8 cellular contexts compared by ENCODE assay signal in the genomic region with DNA sequence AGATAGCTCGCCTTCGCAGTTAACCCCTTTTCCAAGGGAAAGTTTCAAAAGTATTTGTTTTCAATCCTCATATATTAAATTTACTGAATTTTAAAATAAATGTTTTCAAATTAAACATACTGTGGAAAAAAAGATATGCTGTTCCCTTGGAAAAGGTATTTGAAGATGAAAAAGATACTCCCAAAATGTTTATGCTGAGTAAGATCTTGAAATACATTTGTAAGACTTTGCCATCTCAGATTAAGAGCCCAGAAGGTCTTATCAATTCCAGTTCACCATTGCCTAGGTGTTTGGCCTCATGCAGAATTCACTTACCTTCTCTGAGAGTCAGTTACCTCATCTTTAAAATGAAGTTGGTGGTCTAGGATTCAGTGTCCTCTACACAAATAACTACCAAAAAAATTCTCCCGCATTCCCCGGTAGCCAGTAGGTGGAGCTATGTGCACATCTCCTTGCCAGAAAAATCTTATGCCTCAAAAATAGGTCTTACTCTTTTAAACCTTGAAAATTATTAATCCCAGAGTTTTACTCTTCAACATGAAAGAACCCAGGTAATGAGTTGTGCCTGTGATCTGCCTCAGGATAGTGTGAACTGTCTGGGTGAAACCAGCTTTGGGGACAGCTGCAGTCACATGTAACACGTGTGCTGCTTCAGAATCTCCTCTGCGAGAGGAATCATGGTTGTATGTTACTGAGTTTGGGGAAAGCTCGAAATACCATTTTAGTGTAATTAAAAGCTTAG.
DNase-seq lines count a peak whose midpoint lies in the region; ATAC-seq and TF ChIP-seq lines count a peak whose summit lies in the region.

No MANE protein-coding gene starts in this region.

- CTCF ChIA-PET in activated CD4-positive, alpha-beta T cell treated with anti-CD3 and anti-CD28 coated beads for 36 hours (lab: Charles Lee) = interaction anchor here (0.6 to 2.6 kb wide), 24 partner anchors 8 to 350 kb away, joined by 3 to 16 read pairs (median 3); no protein-coding TSS in a partner anchor

- no peaks in the 10 kb centered on the region for H3K27me3 ChIP-seq in dorsolateral prefrontal cortex

- H3K27ac Mint-ChIP-seq in activated CD4-positive, alpha-beta T cell treated with anti-CD3 and anti-CD28 coated beads for 36 hours = peak overlapping the region; percentile 26
- H3K27ac Mint-ChIP-seq in mesothelial cell of epicardium = no peak overlapping the region
- H3K27ac Mint-ChIP-seq in stimulated activated naive CD8-positive, alpha-beta T cell treated with anti-CD3 and anti-CD28 coated beads, Interleukin-15, amount 100 ng/mL, for 72 hours = peak overlapping the region in 1 of 2 donors; percentile 40

- no peaks in the 10 kb centered on the region for H3K27me3 Mint-ChIP-seq in activated CD4-positive, alpha-beta T cell treated with anti-CD3 and anti-CD28 coated beads for 36 hours
- H3K27me3 Mint-ChIP-seq in mesothelial cell of epicardium (ENCODE audit: low read depth) = no peaks in the 10 kb centered on the region
- H3K27me3 Mint-ChIP-seq in stimulated activated naive CD8-positive, alpha-beta T cell treated with anti-CD3 and anti-CD28 coated beads, Interleukin-15, amount 100 ng/mL, for 72 hours = no peaks in the 10 kb centered on the region

- no peak overlapping the region for H3K4me3 Mint-ChIP-seq in activated CD4-positive, alpha-beta T cell treated with anti-CD3 and anti-CD28 coated beads for 36 hours
- H3K4me3 Mint-ChIP-seq in mesothelial cell of epicardium = no peak overlapping the region
- H3K4me3 Mint-ChIP-seq in stimulated activated naive CD8-positive, alpha-beta T cell treated with anti-CD3 and anti-CD28 coated beads, Interleukin-15, amount 100 ng/mL, for 72 hours = no peak overlapping the region

- H3K4me3 ChIP-seq in dorsolateral prefrontal cortex = no peak overlapping the region

- no peaks in the 10 kb centered on the region for H3K9me3 Mint-ChIP-seq in activated CD4-positive, alpha-beta T cell treated with anti-CD3 and anti-CD28 coated beads for 36 hours (ENCODE audit: low read depth)
- H3K9me3 Mint-ChIP-seq in mesothelial cell of epicardium = no peaks in the 10 kb centered on the region
- no peaks in the 10 kb centered on the region for H3K9me3 Mint-ChIP-seq in stimulated activated naive CD8-positive, alpha-beta T cell treated with anti-CD3 and anti-CD28 coated beads, Interleukin-15, amount 100 ng/mL, for 72 hours

- H3K4me1 Mint-ChIP-seq in activated CD4-positive, alpha-beta T cell treated with anti-CD3 and anti-CD28 coated beads for 36 hours = peaks cover 4% of the 10 kb centered on the region
- peaks cover 4% of the 10 kb centered on the region for H3K4me1 Mint-ChIP-seq in mesothelial cell of epicardium
- H3K4me1 Mint-ChIP-seq in stimulated activated naive CD8-positive, alpha-beta T cell treated with anti-CD3 and anti-CD28 coated beads, Interleukin-15, amount 100 ng/mL, for 72 hours = peaks cover 1% of the 10 kb centered on the region

- peak overlapping the region in 2 of 59 donors; percentile 22 to 34 for H3K27ac ChIP-seq in dorsolateral prefrontal cortex

- TF ChIP-seq CTCF in dorsolateral prefrontal cortex (IDR thresholded peaks at IDR 0.05 in 54 of 56, conservative IDR thresholded peaks at IDR 0.05 in 2 of 56; ENCODE audit: low read depth in 1 of 56, partially characterized antibody in 56 of 56) (peak; percentile 65 to 93 (median 84)), mesothelial cell of epicardium (IDR thresholded peaks at IDR 0.05; ENCODE audit: unreplicated experiment) (peak; percentile 68)

- ATAC-seq in activated CD4-positive, alpha-beta T cell treated with anti-CD3 and anti-CD28 coated beads for 36 hours = no peak
- no peak for ATAC-seq in stimulated activated naive CD8-positive, alpha-beta T cell treated with anti-CD3 and anti-CD28 coated beads, Interleukin-15, amount 100 ng/mL, for 72 hours

- intact Hi-C loops in activated CD4-positive, alpha-beta T cell treated with anti-CD3 and anti-CD28 coated beads for 36 hours (cut with DNase I, micrococcal nuclease) = loop anchor here (1.0 to 10.0 kb wide), 7 partner anchors 21 to 353 kb away; a partner anchor contains a TSS
- intact Hi-C loops in dorsolateral prefrontal cortex (cut with DNase I) = loop anchor here (1.0 to 10.0 kb wide), 5 partner anchors 38 to 327 kb away; a partner anchor contains a TSS

- DNase-seq in activated CD8-positive, alpha-beta memory T cell treated with anti-CD3 and anti-CD28 coated beads for 1 hour (ENCODE audit: extremely low read depth in 1 of 2, low read depth in 1 of 2) = peak; percentile 12 to 22
- DNase-seq in activated CD8-positive, alpha-beta memory T cell treated with anti-CD3 and anti-CD28 coated beads, Interleukin-2, amount 50 U/mL, for 48 hours = no peak
- DNase-seq in NCI-H1417 (lab: John Stamatoyannopoulos, UW) (peak; percentile 9 to 62 (median 23)), dorsolateral prefrontal cortex (peak in 3 of 10 donors; percentile 17 to 61 (median 59)), mesothelial cell of epicardium (ENCODE audit: low spot score in 2 of 2, unreplicated experiment in 2 of 2) (peak in 1 of 2 experiments; percentile 55), mesenteric fat pad (ENCODE audit: low spot score) (no peak)
- peak; percentile 65 for DNase-seq in activated CD4-positive, alpha-beta T cell treated with anti-CD3 and anti-CD28 coated beads for 36 hours
- peak; percentile 36 to 41 for DNase-seq in stimulated activated naive CD8-positive, alpha-beta T cell treated with anti-CD3 and anti-CD28 coated beads, Interleukin-15, amount 100 ng/mL, for 72 hours

- H3K36me3 Mint-ChIP-seq in activated CD4-positive, alpha-beta T cell treated with anti-CD3 and anti-CD28 coated beads for 36 hours (ENCODE audit: low read depth) = peaks cover 27% of the 10 kb centered on the region
- peaks cover 63% of the 10 kb centered on the region for H3K36me3 Mint-ChIP-seq in mesothelial cell of epicardium

- POLR2A ChIA-PET in activated CD4-positive, alpha-beta T cell treated with anti-CD3 and anti-CD28 coated beads for 36 hours (lab: Charles Lee) = no interaction called here

Comparison
In these comparisons a context has a peak if more than half of its experiments do, and no peak if none do; other contexts are left out.
1. DNase-seq: peak in activated CD8-positive, alpha-beta memory T cell treated with anti-CD3 and anti-CD28 coated beads for 1 hour (2 of 2), NCI-H1417 (3 of 3), activated CD4-positive, alpha-beta T cell treated with anti-CD3 and anti-CD28 coated beads for 36 hours (single experiment) and stimulated activated naive CD8-positive, alpha-beta T cell treated with anti-CD3 and anti-CD28 coated beads, Interleukin-15, amount 100 ng/mL, for 72 hours (2 of 2); none in activated CD8-positive, alpha-beta memory T cell treated with anti-CD3 and anti-CD28 coated beads, Interleukin-2, amount 50 U/mL, for 48 hours (single experiment) and mesenteric fat pad (single experiment).